8 cellular contexts compared by ENCODE assay signal in the genomic region with DNA sequence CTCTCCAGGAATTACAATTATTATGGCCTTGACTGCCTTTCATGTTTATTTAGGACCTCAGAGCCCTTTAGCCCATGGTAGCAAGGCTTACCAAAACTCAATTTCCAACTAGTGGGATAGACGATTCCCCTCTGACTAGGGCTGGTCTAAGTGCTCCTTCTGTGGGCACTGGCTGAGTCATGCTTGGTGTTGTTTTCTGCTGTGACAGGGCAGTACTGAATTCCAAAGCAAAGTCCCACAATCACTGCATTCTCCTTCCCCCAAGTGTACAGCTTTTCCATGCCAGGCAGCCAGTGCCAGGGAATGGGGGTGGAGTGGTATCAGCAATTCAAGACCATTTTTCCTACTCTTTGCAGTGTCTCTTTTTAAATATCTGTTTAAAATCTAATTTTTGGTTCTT.
"Had no signal": no experiment of that assay in that cellular context is flagged by ENCODE, and none has a peak within 500 bp of the region (broad histone marks: within the 10 kb centered on the region; RNA-seq: fewer than 3 reads in every experiment).

No MANE protein-coding gene starts in this region.

- H3K27ac ChIP-seq: adrenal gland, esophagus muscularis mucosa, thoracic aorta had no signal

- ATAC-seq: left ventricle myocardium superior had no signal

- DNase-seq: activated naive CD4-positive, alpha-beta T cell treated with anti-CD3 and anti-CD28 coated beads, Interleukin-2, amount 50 U/mL, for 16 hours; activated T-cell treated with anti-CD3 and anti-CD28 coated beads, Interleukin-2, amount 50 U/mL, for 1 hour; adrenal gland; left ventricle myocardium superior; mesendoderm; stimulated activated CD4-positive, alpha-beta T cell treated with anti-CD3 and anti-CD28 coated beads, Interleukin-4, amount 100 ng/mL, for 1 hour had no signal

- H3K9me3 ChIP-seq: adrenal gland had no signal

- H3K36me3 ChIP-seq: adrenal gland, esophagus muscularis mucosa, thoracic aorta had no signal

- H3K4me3 ChIP-seq: adrenal gland, esophagus muscularis mucosa, thoracic aorta had no signal

- H3K27me3 ChIP-seq: adrenal gland, esophagus muscularis mucosa had no signal

- H3K4me1 ChIP-seq: adrenal gland, esophagus muscularis mucosa had no signal
